27 cellular contexts compared by ENCODE assay signal in genomic region chr2:148764820-148765219, GRCh38.
"Had no signal": no experiment of that assay in that cellular context is flagged by ENCODE, and none has a peak within 500 bp of the region (broad histone marks: within the 10 kb centered on the region; RNA-seq: fewer than 3 reads in every experiment).

No MANE protein-coding gene starts in this region.

- H3K27ac Mint-ChIP-seq: activated CD8-positive, alpha-beta T cell treated with anti-CD3 and anti-CD28 coated beads, Interleukin-2, amount 10 ng/mL, durations not matched to agents 7 days and 5 days; activated T-helper 17 cell treated with anti-CD3 and anti-CD28 coated beads, Interleukin-2, amount 50 U/mL, for 72 hours had no signal

- H3K4me3 Mint-ChIP-seq: activated CD8-positive, alpha-beta T cell treated with anti-CD3 and anti-CD28 coated beads, Interleukin-2, amount 10 ng/mL, durations not matched to agents 7 days and 5 days; activated T-helper 17 cell treated with anti-CD3 and anti-CD28 coated beads, Interleukin-2, amount 50 U/mL, for 72 hours; nephron progenitor cell; WTC11 had no signal

- H3K36me3 ChIP-seq: colonic mucosa, thoracic aorta had no signal

- H3K9me3 ChIP-seq: body of pancreas, colonic mucosa, gastrocnemius medialis, mucosa of descending colon, neutrophil, right lobe of liver, thoracic aorta had no signal

- H3K4me1 ChIP-seq: adrenal gland, body of pancreas, colonic mucosa, gastrocnemius medialis, right lobe of liver had no signal

- H3K27me3 Mint-ChIP-seq: activated T-helper 17 cell treated with anti-CD3 and anti-CD28 coated beads, Interleukin-2, amount 50 U/mL, for 72 hours had no signal

- ATAC-seq: activated CD8-positive, alpha-beta T cell treated with anti-CD3 and anti-CD28 coated beads, Interleukin-2, amount 10 ng/mL, durations not matched to agents 7 days and 5 days; activated T-helper 17 cell treated with anti-CD3 and anti-CD28 coated beads, Interleukin-2, amount 50 U/mL, for 72 hours; body of pancreas; gastrocnemius medialis; left cardiac atrium; left ventricle myocardium superior; mucosa of descending colon; right lobe of liver; WTC11 had no signal

- H3K27ac ChIP-seq: adrenal gland, body of pancreas, colonic mucosa, gastrocnemius medialis, hepatocyte, neutrophil, right lobe of liver, thoracic aorta had no signal

- H3K4me3 ChIP-seq: adrenal gland, body of pancreas, colonic mucosa, gastrocnemius medialis, hepatocyte, mucosa of descending colon, right lobe of liver, thoracic aorta had no signal

- H3K9me3 Mint-ChIP-seq: activated T-helper 17 cell treated with anti-CD3 and anti-CD28 coated beads, Interleukin-2, amount 50 U/mL, for 72 hours; nephron progenitor cell; WTC11 had no signal

- H3K27me3 ChIP-seq: adrenal gland, body of pancreas, colonic mucosa, gastrocnemius medialis, hepatocyte, neutrophil, right lobe of liver had no signal

- DNase-seq: activated CD4-positive, alpha-beta T cell treated with anti-CD3 and anti-CD28 coated beads for 1 hour; activated CD4-positive, alpha-beta T cell treated with anti-CD3 and anti-CD28 coated beads, Interleukin-2, amount 50 U/mL, for 1 hour; activated CD8-positive, alpha-beta T cell treated with anti-CD3 and anti-CD28 coated beads, Interleukin-2, amount 10 ng/mL, durations not matched to agents 7 days and 5 days; activated gamma-delta T cell treated with Interleukin-2 at 50 U/mL for 16 hours; activated naive CD4-positive, alpha-beta T cell treated with anti-CD3 and anti-CD28 coated beads, Interleukin-2, amount 50 U/mL, for 16 hours; activated T-cell treated with anti-CD3 and anti-CD28 coated beads, Interleukin-2, amount 50 U/mL, for 1 hour; adrenal gland; aorta; body of pancreas; cerebellar nuclear complex; colonic mucosa; effector CD8-positive, alpha-beta T cell; gastrocnemius medialis; left cardiac atrium; left ventricle myocardium superior; mucosa of descending colon; nephron progenitor cell; right lobe of liver; stimulated activated CD4-positive, alpha-beta T cell treated with anti-CD3 and anti-CD28 coated beads, Interleukin-2, amount 100 ng/mL, for 48 hours; stimulated activated naive CD4-positive, alpha-beta T cell treated with Interleukin-2 at 50 U/mL for 16 hours; T-helper 1 cell; trophoblast cell had no signal
